1 cellular context compared by ENCODE assay signal in the genomic region with DNA sequence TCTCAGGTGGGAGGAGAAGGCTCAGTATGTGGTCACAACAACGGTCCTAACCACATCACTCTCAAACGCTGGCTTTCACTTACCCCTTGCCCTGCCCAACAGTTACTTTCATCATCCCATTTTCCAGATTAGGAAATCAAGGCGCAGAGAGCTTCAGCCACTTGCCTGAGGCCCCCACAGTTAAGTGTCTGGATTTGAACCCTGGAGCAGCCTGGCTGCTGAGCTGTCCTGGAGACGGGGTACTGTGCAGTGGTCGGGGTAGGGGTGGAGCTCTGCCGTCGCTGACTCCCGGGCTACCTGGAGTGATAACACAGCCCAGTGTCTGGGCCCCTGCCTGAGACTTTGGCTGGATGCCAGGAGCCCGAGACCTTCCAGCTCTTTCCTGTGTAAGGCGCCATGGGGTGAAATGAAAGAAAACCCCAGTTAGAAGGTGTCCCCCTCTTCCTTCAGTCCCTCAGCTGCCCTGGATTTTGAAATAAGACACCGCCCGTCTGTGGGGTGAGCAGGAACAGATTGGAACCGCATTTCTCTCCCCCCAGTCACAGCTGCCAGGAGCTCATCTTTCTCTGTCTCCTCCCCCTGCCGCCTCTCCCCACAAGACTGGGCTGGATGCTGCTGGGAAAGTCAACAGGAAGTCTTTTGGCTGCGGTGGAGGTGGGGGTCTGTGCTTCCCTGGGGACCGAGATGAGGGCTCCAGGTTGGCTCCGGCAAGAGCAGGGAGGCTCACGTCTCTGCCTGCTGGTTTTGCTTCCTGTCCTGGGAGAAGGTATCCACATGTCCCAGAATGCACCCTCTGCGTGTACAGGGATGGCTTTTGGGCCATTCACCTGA.
TF ChIP-seq lines count a peak whose summit lies in the region.

No MANE protein-coding gene starts in this region.

TF ChIP-seq in WTC11, 78 proteins besides CTCF, POLR2A, EP300 and RAD21 (continued from another document):
- TF ChIP-seq, protein P1, sequence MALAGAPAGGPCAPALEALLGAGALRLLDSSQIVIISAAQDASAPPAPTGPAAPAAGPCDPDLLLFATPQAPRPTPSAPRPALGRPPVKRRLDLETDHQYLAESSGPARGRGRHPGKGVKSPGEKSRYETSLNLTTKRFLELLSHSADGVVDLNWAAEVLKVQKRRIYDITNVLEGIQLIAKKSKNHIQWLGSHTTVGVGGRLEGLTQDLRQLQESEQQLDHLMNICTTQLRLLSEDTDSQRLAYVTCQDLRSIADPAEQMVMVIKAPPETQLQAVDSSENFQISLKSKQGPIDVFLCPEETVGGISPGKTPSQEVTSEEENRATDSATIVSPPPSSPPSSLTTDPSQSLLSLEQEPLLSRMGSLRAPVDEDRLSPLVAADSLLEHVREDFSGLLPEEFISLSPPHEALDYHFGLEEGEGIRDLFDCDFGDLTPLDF (CRISPR knock-in tag; IDR thresholded peaks at IDR 0.05), result no peak
- TF ChIP-seq, protein P2, sequence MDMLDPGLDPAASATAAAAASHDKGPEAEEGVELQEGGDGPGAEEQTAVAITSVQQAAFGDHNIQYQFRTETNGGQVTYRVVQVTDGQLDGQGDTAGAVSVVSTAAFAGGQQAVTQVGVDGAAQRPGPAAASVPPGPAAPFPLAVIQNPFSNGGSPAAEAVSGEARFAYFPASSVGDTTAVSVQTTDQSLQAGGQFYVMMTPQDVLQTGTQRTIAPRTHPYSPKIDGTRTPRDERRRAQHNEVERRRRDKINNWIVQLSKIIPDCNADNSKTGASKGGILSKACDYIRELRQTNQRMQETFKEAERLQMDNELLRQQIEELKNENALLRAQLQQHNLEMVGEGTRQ (CRISPR knock-in tag; IDR thresholded peaks at IDR 0.05), result no peak
- peak; percentile 76 for TF ChIP-seq ZNF423 (CRISPR knock-in tag; IDR thresholded peaks at IDR 0.05)
- TF ChIP-seq ESRRA (CRISPR knock-in tag; IDR thresholded peaks at IDR 0.05; ENCODE audit: borderline replicate concordance), result no peak
- TF ChIP-seq, protein P3, sequence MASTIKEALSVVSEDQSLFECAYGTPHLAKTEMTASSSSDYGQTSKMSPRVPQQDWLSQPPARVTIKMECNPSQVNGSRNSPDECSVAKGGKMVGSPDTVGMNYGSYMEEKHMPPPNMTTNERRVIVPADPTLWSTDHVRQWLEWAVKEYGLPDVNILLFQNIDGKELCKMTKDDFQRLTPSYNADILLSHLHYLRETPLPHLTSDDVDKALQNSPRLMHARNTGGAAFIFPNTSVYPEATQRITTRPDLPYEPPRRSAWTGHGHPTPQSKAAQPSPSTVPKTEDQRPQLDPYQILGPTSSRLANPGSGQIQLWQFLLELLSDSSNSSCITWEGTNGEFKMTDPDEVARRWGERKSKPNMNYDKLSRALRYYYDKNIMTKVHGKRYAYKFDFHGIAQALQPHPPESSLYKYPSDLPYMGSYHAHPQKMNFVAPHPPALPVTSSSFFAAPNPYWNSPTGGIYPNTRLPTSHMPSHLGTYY (CRISPR knock-in tag; IDR thresholded peaks at IDR 0.05), result no peak
- TF ChIP-seq, protein P4, sequence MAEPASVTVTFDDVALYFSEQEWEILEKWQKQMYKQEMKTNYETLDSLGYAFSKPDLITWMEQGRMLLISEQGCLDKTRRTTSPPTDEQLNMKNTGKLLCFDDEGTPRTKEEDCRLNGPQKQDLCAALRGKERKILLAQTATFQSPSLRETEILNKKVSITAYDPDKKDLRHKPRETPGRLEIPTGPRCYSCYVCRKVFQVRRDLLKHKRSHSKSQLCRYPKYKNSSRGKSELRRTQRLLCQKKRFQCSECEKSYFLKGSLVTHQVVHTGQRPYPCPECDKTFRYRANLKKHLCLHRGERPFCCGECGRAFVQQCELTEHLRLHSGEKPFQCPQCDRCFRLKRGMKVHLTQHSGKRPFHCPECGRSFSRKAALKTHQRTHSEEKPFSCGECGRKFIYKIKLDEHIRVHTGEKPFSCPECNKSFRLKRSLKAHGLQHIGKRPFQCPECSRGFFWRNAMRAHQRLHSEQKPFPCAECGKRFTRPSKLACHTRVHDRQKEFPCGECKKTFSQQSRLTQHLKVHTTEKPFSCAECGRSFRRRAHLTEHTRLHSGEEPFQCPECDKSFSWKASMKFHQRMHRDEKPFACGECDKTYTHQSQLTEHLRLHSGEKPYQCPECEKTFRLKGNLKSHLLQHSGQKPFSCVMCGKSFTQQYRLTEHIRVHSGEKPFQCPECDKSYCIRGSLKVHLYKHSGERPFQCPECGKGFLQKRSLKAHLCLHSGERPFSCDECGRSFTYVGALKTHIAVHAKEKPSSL (CRISPR knock-in tag; conservative IDR thresholded peaks at IDR 0.05), result no peak
- TF ChIP-seq CBFB (CRISPR knock-in tag; IDR thresholded peaks at IDR 0.05; ENCODE audit: low read depth), result no peak; the same call in 1 of the 2 replicates
- no peak for TF ChIP-seq CREB1 (CRISPR knock-in tag; IDR thresholded peaks at IDR 0.05)
- peak; percentile 79 for TF ChIP-seq GTF2I (CRISPR knock-in tag; conservative IDR thresholded peaks at IDR 0.05)
- TF ChIP-seq SP1 (CRISPR knock-in tag; conservative IDR thresholded peaks at IDR 0.05), result no peak
- no peak for TF ChIP-seq PRRX2 (CRISPR knock-in tag; IDR thresholded peaks at IDR 0.05)
- TF ChIP-seq FOXK1 (CRISPR knock-in tag; IDR thresholded peaks at IDR 0.05), result peak; percentile 41; the same call in 1 of the 2 replicates
- no peak for TF ChIP-seq TEAD4 (CRISPR knock-in tag; IDR thresholded peaks at IDR 0.05)
- no peak for TF ChIP-seq CREM (CRISPR knock-in tag; IDR thresholded peaks at IDR 0.05)
- no peak for TF ChIP-seq ZNF416 (CRISPR knock-in tag; IDR thresholded peaks at IDR 0.05)
- no peak for TF ChIP-seq MXD4 (CRISPR knock-in tag; IDR thresholded peaks at IDR 0.05; ENCODE audit: borderline replicate concordance)
- TF ChIP-seq, protein P5, sequence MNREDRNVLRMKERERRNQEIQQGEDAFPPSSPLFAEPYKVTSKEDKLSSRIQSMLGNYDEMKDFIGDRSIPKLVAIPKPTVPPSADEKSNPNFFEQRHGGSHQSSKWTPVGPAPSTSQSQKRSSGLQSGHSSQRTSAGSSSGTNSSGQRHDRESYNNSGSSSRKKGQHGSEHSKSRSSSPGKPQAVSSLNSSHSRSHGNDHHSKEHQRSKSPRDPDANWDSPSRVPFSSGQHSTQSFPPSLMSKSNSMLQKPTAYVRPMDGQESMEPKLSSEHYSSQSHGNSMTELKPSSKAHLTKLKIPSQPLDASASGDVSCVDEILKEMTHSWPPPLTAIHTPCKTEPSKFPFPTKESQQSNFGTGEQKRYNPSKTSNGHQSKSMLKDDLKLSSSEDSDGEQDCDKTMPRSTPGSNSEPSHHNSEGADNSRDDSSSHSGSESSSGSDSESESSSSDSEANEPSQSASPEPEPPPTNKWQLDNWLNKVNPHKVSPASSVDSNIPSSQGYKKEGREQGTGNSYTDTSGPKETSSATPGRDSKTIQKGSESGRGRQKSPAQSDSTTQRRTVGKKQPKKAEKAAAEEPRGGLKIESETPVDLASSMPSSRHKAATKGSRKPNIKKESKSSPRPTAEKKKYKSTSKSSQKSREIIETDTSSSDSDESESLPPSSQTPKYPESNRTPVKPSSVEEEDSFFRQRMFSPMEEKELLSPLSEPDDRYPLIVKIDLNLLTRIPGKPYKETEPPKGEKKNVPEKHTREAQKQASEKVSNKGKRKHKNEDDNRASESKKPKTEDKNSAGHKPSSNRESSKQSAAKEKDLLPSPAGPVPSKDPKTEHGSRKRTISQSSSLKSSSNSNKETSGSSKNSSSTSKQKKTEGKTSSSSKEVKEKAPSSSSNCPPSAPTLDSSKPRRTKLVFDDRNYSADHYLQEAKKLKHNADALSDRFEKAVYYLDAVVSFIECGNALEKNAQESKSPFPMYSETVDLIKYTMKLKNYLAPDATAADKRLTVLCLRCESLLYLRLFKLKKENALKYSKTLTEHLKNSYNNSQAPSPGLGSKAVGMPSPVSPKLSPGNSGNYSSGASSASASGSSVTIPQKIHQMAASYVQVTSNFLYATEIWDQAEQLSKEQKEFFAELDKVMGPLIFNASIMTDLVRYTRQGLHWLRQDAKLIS (CRISPR knock-in tag; IDR thresholded peaks at IDR 0.05; ENCODE audit: borderline replicate concordance), result no peak
- TF ChIP-seq, protein P6, sequence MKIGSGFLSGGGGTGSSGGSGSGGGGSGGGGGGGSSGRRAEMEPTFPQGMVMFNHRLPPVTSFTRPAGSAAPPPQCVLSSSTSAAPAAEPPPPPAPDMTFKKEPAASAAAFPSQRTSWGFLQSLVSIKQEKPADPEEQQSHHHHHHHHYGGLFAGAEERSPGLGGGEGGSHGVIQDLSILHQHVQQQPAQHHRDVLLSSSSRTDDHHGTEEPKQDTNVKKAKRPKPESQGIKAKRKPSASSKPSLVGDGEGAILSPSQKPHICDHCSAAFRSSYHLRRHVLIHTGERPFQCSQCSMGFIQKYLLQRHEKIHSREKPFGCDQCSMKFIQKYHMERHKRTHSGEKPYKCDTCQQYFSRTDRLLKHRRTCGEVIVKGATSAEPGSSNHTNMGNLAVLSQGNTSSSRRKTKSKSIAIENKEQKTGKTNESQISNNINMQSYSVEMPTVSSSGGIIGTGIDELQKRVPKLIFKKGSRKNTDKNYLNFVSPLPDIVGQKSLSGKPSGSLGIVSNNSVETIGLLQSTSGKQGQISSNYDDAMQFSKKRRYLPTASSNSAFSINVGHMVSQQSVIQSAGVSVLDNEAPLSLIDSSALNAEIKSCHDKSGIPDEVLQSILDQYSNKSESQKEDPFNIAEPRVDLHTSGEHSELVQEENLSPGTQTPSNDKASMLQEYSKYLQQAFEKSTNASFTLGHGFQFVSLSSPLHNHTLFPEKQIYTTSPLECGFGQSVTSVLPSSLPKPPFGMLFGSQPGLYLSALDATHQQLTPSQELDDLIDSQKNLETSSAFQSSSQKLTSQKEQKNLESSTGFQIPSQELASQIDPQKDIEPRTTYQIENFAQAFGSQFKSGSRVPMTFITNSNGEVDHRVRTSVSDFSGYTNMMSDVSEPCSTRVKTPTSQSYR (CRISPR knock-in tag; IDR thresholded peaks at IDR 0.05), result 0 out of 2 replicates have a peak, but pooled peaks have one; percentile 18
- TF ChIP-seq, protein P7, sequence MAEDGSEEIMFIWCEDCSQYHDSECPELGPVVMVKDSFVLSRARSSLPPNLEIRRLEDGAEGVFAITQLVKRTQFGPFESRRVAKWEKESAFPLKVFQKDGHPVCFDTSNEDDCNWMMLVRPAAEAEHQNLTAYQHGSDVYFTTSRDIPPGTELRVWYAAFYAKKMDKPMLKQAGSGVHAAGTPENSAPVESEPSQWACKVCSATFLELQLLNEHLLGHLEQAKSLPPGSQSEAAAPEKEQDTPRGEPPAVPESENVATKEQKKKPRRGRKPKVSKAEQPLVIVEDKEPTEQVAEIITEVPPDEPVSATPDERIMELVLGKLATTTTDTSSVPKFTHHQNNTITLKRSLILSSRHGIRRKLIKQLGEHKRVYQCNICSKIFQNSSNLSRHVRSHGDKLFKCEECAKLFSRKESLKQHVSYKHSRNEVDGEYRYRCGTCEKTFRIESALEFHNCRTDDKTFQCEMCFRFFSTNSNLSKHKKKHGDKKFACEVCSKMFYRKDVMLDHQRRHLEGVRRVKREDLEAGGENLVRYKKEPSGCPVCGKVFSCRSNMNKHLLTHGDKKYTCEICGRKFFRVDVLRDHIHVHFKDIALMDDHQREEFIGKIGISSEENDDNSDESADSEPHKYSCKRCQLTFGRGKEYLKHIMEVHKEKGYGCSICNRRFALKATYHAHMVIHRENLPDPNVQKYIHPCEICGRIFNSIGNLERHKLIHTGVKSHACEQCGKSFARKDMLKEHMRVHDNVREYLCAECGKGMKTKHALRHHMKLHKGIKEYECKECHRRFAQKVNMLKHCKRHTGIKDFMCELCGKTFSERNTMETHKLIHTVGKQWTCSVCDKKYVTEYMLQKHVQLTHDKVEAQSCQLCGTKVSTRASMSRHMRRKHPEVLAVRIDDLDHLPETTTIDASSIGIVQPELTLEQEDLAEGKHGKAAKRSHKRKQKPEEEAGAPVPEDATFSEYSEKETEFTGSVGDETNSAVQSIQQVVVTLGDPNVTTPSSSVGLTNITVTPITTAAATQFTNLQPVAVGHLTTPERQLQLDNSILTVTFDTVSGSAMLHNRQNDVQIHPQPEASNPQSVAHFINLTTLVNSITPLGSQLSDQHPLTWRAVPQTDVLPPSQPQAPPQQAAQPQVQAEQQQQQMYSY (CRISPR knock-in tag; IDR thresholded peaks at IDR 0.05), result no peak
- TF ChIP-seq, protein P8, sequence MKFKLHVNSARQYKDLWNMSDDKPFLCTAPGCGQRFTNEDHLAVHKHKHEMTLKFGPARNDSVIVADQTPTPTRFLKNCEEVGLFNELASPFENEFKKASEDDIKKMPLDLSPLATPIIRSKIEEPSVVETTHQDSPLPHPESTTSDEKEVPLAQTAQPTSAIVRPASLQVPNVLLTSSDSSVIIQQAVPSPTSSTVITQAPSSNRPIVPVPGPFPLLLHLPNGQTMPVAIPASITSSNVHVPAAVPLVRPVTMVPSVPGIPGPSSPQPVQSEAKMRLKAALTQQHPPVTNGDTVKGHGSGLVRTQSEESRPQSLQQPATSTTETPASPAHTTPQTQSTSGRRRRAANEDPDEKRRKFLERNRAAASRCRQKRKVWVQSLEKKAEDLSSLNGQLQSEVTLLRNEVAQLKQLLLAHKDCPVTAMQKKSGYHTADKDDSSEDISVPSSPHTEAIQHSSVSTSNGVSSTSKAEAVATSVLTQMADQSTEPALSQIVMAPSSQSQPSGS (CRISPR knock-in tag; IDR thresholded peaks at IDR 0.05; ENCODE audit: borderline replicate concordance, low read depth), result no peak
